1 cellular context compared by ENCODE assay signal in the genomic region with DNA sequence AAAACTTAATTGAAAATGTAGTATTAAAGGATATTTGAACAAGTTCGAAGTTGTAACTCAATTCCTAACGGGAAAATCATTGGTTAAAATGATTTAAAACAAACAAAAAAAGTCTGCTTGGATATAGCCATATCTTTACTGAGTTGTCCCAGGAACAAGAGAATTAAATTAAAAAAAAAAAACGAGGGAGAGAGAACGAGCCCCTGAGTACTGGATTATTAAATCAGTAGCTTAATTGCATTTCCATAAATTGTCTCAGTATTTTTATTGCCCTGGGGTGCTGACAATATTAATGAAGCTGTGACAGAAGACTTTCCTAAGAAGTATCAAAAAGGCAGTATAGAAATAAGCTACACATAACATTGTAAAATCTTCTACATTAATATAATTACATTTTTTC.
TF ChIP-seq lines count a peak whose summit lies in the region.

No MANE protein-coding gene starts in this region.

TF ChIP-seq in SK-N-SH treated with all-trans-retinoic acid at 6 μM for 48 hours, 23 proteins besides CTCF, POLR2A, EP300 and RAD21 (continued from another document):
- TF ChIP-seq, protein P1, sequence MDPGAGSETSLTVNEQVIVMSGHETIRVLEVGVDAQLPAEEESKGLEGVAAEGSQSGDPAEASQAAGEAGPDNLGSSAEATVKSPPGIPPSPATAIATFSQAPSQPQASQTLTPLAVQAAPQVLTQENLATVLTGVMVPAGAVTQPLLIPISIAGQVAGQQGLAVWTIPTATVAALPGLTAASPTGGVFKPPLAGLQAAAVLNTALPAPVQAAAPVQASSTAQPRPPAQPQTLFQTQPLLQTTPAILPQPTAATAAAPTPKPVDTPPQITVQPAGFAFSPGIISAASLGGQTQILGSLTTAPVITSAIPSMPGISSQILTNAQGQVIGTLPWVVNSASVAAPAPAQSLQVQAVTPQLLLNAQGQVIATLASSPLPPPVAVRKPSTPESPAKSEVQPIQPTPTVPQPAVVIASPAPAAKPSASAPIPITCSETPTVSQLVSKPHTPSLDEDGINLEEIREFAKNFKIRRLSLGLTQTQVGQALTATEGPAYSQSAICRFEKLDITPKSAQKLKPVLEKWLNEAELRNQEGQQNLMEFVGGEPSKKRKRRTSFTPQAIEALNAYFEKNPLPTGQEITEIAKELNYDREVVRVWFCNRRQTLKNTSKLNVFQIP (CRISPR knock-in tag; IDR thresholded peaks at IDR 0.05; ENCODE audit: borderline replicate concordance, low read depth), result no peak
- no peak for TF ChIP-seq ZC3H10 (CRISPR knock-in tag; IDR thresholded peaks at IDR 0.05)
- peak; percentile 49; the same call in 1 of the 2 replicates for TF ChIP-seq ZNF70 (CRISPR knock-in tag; IDR thresholded peaks at IDR 0.05)
- TF ChIP-seq, protein P2, sequence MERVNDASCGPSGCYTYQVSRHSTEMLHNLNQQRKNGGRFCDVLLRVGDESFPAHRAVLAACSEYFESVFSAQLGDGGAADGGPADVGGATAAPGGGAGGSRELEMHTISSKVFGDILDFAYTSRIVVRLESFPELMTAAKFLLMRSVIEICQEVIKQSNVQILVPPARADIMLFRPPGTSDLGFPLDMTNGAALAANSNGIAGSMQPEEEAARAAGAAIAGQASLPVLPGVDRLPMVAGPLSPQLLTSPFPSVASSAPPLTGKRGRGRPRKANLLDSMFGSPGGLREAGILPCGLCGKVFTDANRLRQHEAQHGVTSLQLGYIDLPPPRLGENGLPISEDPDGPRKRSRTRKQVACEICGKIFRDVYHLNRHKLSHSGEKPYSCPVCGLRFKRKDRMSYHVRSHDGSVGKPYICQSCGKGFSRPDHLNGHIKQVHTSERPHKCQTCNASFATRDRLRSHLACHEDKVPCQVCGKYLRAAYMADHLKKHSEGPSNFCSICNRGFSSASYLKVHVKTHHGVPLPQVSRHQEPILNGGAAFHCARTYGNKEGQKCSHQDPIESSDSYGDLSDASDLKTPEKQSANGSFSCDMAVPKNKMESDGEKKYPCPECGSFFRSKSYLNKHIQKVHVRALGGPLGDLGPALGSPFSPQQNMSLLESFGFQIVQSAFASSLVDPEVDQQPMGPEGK (CRISPR knock-in tag; IDR thresholded peaks at IDR 0.05; ENCODE audit: borderline replicate concordance), result no peak
- TF ChIP-seq ZNF8 (CRISPR knock-in tag; IDR thresholded peaks at IDR 0.05), result no peak
- TF ChIP-seq TCF4 (CRISPR knock-in tag; IDR thresholded peaks at IDR 0.05; ENCODE audit: borderline replicate concordance), result peak; percentile 67; the same call in 1 of the 2 replicates
- no peak for TF ChIP-seq ZFP30 (CRISPR knock-in tag; IDR thresholded peaks at IDR 0.05)
